1 cellular context compared by ENCODE assay signal in the genomic region with DNA sequence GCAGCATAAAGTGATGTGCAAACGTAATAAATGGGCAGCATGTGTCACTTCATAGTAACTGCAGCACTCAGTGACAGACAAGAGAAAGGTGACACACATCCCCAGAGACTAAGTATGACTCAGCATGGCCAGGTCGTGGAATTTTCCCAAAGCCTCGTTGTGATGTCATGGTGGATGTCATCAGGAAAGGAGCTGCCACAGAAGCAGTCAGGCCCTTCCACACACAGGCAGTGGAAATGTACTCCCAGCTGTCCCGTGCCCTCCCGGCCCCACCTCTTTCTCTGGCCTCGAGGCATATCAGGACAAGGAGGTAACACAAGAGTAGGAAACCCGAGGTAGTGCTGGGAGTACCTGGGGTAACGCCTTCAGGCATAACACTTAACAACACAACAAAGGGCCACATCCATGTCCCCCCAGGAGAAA.
TF ChIP-seq lines count a peak whose summit lies in the region.

No MANE protein-coding gene starts in this region.

TF ChIP-seq in HEK293, 187 proteins besides CTCF, POLR2A, EP300 and RAD21 (continued from another document and continues in another):
- TF ChIP-seq ZNF830 (tag by site-specific recombination; IDR thresholded peaks at IDR 0.05; ENCODE audit: low read depth): no peak
- TF ChIP-seq, protein P1, sequence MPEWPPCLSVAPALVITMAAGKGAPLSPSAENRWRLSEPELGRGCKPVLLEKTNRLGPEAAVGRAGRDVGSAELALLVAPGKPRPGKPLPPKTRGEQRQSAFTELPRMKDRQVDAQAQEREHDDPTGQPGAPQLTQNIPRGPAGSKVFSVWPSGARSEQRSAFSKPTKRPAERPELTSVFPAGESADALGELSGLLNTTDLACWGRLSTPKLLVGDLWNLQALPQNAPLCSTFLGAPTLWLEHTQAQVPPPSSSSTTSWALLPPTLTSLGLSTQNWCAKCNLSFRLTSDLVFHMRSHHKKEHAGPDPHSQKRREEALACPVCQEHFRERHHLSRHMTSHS (tag by site-specific recombination; IDR thresholded peaks at IDR 0.05): no peak
- TF ChIP-seq KLF8 (tag by site-specific recombination; IDR thresholded peaks at IDR 0.05): peak; percentile 54; the same call in 1 of the 2 replicates
- TF ChIP-seq ZNF132 (tag by site-specific recombination; IDR thresholded peaks at IDR 0.05; ENCODE audit: borderline replicate concordance): no peak
- no peak for TF ChIP-seq ZNF214 (tag by site-specific recombination; IDR thresholded peaks at IDR 0.05; ENCODE audit: borderline replicate concordance)
- TF ChIP-seq GFI1B (tag by site-specific recombination; IDR thresholded peaks at IDR 0.05): no peak
- TF ChIP-seq ZNF311 (tag by site-specific recombination; IDR thresholded peaks at IDR 0.05; ENCODE audit: borderline replicate concordance): no peak
- TF ChIP-seq ZNF394 (tag by site-specific recombination; IDR thresholded peaks at IDR 0.05; ENCODE audit: borderline replicate concordance): peak; percentile 69; the same call in 1 of the 2 replicates
- TF ChIP-seq ZXDB (tag by site-specific recombination; IDR thresholded peaks at IDR 0.05): no peak
- peak; percentile 71; the same call in 1 of the 2 replicates for TF ChIP-seq TRIM28 (IDR thresholded peaks at IDR 0.05; ENCODE audit: borderline replicate concordance, low read length)
- no peak for TF ChIP-seq SETDB1 (IDR thresholded peaks at IDR 0.05; ENCODE audit: insufficient read length, low read length)
- peak; percentile 72 for TF ChIP-seq ZEB2 (tag by site-specific recombination; IDR thresholded peaks at IDR 0.05)
- TF ChIP-seq, protein P2, sequence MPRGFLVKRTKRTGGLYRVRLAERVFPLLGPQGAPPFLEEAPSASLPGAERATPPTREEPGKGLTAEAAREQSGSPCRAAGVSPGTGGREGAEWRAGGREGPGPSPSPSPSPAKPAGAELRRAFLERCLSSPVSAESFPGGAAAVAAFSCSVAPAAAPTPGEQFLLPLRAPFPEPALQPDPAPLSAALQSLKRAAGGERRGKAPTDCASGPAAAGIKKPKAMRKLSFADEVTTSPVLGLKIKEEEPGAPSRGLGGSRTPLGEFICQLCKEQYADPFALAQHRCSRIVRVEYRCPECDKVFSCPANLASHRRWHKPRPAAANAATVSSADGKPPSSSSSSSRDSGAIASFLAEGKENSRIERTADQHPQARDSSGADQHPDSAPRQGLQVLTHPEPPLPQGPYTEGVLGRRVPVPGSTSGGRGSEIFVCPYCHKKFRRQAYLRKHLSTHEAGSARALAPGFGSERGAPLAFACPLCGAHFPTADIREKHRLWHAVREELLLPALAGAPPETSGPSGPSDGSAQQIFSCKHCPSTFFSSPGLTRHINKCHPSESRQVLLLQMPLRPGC (tag by site-specific recombination; IDR thresholded peaks at IDR 0.05): peak; percentile 90
- TF ChIP-seq ZNF555 (tag by site-specific recombination; conservative IDR thresholded peaks at IDR 0.05): no peak
- TF ChIP-seq ZNF335 (tag by site-specific recombination; conservative IDR thresholded peaks at IDR 0.05): peak; percentile 73
- TF ChIP-seq ZNF510 (tag by site-specific recombination; IDR thresholded peaks at IDR 0.05; ENCODE audit: insufficient replicate concordance): no peak
- TF ChIP-seq IKZF3 (tag by site-specific recombination; IDR thresholded peaks at IDR 0.05): peak; percentile 65
- TF ChIP-seq, protein P3, sequence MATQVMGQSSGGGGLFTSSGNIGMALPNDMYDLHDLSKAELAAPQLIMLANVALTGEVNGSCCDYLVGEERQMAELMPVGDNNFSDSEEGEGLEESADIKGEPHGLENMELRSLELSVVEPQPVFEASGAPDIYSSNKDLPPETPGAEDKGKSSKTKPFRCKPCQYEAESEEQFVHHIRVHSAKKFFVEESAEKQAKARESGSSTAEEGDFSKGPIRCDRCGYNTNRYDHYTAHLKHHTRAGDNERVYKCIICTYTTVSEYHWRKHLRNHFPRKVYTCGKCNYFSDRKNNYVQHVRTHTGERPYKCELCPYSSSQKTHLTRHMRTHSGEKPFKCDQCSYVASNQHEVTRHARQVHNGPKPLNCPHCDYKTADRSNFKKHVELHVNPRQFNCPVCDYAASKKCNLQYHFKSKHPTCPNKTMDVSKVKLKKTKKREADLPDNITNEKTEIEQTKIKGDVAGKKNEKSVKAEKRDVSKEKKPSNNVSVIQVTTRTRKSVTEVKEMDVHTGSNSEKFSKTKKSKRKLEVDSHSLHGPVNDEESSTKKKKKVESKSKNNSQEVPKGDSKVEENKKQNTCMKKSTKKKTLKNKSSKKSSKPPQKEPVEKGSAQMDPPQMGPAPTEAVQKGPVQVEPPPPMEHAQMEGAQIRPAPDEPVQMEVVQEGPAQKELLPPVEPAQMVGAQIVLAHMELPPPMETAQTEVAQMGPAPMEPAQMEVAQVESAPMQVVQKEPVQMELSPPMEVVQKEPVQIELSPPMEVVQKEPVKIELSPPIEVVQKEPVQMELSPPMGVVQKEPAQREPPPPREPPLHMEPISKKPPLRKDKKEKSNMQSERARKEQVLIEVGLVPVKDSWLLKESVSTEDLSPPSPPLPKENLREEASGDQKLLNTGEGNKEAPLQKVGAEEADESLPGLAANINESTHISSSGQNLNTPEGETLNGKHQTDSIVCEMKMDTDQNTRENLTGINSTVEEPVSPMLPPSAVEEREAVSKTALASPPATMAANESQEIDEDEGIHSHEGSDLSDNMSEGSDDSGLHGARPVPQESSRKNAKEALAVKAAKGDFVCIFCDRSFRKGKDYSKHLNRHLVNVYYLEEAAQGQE (tag by site-specific recombination; IDR thresholded peaks at IDR 0.05): no peak
- TF ChIP-seq FEZF1 (tag by site-specific recombination; IDR thresholded peaks at IDR 0.05): peak; percentile 16; the same call in 1 of the 2 replicates
- TF ChIP-seq, protein P4, sequence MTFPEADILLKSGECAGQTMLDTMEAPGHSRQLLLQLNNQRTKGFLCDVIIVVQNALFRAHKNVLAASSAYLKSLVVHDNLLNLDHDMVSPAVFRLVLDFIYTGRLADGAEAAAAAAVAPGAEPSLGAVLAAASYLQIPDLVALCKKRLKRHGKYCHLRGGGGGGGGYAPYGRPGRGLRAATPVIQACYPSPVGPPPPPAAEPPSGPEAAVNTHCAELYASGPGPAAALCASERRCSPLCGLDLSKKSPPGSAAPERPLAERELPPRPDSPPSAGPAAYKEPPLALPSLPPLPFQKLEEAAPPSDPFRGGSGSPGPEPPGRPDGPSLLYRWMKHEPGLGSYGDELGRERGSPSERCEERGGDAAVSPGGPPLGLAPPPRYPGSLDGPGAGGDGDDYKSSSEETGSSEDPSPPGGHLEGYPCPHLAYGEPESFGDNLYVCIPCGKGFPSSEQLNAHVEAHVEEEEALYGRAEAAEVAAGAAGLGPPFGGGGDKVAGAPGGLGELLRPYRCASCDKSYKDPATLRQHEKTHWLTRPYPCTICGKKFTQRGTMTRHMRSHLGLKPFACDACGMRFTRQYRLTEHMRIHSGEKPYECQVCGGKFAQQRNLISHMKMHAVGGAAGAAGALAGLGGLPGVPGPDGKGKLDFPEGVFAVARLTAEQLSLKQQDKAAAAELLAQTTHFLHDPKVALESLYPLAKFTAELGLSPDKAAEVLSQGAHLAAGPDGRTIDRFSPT (tag by site-specific recombination; IDR thresholded peaks at IDR 0.05): peak; percentile 92
- TF ChIP-seq GLI4 (tag by site-specific recombination; IDR thresholded peaks at IDR 0.05): no peak
- peak; percentile 65; the same call in 1 of the 2 replicates for TF ChIP-seq ZNF600 (tag by site-specific recombination; IDR thresholded peaks at IDR 0.05)
- TF ChIP-seq ZNF677 (tag by site-specific recombination; IDR thresholded peaks at IDR 0.05): no peak
- TF ChIP-seq BCL11A (tag by site-specific recombination; IDR thresholded peaks at IDR 0.05; ENCODE audit: low read depth): no peak
- TF ChIP-seq, protein P5, sequence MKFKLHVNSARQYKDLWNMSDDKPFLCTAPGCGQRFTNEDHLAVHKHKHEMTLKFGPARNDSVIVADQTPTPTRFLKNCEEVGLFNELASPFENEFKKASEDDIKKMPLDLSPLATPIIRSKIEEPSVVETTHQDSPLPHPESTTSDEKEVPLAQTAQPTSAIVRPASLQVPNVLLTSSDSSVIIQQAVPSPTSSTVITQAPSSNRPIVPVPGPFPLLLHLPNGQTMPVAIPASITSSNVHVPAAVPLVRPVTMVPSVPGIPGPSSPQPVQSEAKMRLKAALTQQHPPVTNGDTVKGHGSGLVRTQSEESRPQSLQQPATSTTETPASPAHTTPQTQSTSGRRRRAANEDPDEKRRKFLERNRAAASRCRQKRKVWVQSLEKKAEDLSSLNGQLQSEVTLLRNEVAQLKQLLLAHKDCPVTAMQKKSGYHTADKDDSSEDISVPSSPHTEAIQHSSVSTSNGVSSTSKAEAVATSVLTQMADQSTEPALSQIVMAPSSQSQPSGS (tag by site-specific recombination; IDR thresholded peaks at IDR 0.05; ENCODE audit: low read depth): peak; percentile 91
- peak; percentile 85 for TF ChIP-seq SP7 (tag by site-specific recombination; IDR thresholded peaks at IDR 0.05)
- TF ChIP-seq ZNF19 (tag by site-specific recombination; IDR thresholded peaks at IDR 0.05; ENCODE audit: low read depth): no peak
- TF ChIP-seq KLF10 (tag by site-specific recombination; IDR thresholded peaks at IDR 0.05): peak; percentile 83
- TF ChIP-seq, protein P6, sequence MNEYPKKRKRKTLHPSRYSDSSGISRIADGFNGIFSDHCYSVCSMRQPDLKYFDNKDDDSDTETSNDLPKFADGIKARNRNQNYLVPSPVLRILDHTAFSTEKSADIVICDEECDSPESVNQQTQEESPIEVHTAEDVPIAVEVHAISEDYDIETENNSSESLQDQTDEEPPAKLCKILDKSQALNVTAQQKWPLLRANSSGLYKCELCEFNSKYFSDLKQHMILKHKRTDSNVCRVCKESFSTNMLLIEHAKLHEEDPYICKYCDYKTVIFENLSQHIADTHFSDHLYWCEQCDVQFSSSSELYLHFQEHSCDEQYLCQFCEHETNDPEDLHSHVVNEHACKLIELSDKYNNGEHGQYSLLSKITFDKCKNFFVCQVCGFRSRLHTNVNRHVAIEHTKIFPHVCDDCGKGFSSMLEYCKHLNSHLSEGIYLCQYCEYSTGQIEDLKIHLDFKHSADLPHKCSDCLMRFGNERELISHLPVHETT (tag by site-specific recombination; IDR thresholded peaks at IDR 0.05): peak; percentile 75
- no peak for TF ChIP-seq ZFHX2 (tag by site-specific recombination; conservative IDR thresholded peaks at IDR 0.05)
- TF ChIP-seq ZNF791 (tag by site-specific recombination; IDR thresholded peaks at IDR 0.05): no peak
- TF ChIP-seq, protein P7, sequence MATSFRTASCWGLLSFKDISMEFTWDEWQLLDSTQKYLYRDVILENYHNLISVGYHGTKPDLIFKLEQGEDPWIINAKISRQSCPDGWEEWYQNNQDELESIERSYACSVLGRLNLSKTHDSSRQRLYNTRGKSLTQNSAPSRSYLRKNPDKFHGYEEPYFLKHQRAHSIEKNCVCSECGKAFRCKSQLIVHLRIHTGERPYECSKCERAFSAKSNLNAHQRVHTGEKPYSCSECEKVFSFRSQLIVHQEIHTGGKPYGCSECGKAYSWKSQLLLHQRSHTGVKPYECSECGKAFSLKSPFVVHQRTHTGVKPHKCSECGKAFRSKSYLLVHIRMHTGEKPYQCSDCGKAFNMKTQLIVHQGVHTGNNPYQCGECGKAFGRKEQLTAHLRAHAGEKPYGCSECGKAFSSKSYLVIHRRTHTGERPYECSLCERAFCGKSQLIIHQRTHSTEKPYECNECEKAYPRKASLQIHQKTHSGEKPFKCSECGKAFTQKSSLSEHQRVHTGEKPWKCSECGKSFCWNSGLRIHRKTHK (tag by site-specific recombination; IDR thresholded peaks at IDR 0.05): no peak
- TF ChIP-seq REPIN1 (tag by site-specific recombination; IDR thresholded peaks at IDR 0.05; ENCODE audit: low read depth): no peak
- TF ChIP-seq, protein P8, sequence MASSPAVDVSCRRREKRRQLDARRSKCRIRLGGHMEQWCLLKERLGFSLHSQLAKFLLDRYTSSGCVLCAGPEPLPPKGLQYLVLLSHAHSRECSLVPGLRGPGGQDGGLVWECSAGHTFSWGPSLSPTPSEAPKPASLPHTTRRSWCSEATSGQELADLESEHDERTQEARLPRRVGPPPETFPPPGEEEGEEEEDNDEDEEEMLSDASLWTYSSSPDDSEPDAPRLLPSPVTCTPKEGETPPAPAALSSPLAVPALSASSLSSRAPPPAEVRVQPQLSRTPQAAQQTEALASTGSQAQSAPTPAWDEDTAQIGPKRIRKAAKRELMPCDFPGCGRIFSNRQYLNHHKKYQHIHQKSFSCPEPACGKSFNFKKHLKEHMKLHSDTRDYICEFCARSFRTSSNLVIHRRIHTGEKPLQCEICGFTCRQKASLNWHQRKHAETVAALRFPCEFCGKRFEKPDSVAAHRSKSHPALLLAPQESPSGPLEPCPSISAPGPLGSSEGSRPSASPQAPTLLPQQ (tag by site-specific recombination; IDR thresholded peaks at IDR 0.05): peak; percentile 92
- no peak for TF ChIP-seq ZNF621 (tag by site-specific recombination; IDR thresholded peaks at IDR 0.05)
- no peak for TF ChIP-seq ZNF792 (tag by site-specific recombination; IDR thresholded peaks at IDR 0.05)
- TF ChIP-seq ZNF391 (tag by site-specific recombination; IDR thresholded peaks at IDR 0.05; ENCODE audit: borderline replicate concordance, low read depth): no peak
- TF ChIP-seq ZBTB8A (tag by site-specific recombination; IDR thresholded peaks at IDR 0.05): peak; percentile 45; the same call in 1 of the 2 replicates
- no peak for TF ChIP-seq ZFP3 (tag by site-specific recombination; IDR thresholded peaks at IDR 0.05; ENCODE audit: low read depth)
- TF ChIP-seq, protein P9, sequence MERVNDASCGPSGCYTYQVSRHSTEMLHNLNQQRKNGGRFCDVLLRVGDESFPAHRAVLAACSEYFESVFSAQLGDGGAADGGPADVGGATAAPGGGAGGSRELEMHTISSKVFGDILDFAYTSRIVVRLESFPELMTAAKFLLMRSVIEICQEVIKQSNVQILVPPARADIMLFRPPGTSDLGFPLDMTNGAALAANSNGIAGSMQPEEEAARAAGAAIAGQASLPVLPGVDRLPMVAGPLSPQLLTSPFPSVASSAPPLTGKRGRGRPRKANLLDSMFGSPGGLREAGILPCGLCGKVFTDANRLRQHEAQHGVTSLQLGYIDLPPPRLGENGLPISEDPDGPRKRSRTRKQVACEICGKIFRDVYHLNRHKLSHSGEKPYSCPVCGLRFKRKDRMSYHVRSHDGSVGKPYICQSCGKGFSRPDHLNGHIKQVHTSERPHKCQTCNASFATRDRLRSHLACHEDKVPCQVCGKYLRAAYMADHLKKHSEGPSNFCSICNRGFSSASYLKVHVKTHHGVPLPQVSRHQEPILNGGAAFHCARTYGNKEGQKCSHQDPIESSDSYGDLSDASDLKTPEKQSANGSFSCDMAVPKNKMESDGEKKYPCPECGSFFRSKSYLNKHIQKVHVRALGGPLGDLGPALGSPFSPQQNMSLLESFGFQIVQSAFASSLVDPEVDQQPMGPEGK (tag by site-specific recombination; IDR thresholded peaks at IDR 0.05): peak; percentile 86
- TF ChIP-seq, protein P10, sequence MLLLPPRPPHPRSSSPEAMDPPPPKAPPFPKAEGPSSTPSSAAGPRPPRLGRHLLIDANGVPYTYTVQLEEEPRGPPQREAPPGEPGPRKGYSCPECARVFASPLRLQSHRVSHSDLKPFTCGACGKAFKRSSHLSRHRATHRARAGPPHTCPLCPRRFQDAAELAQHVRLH (tag by site-specific recombination; IDR thresholded peaks at IDR 0.05): no peak
- TF ChIP-seq ZNF544 (tag by site-specific recombination; IDR thresholded peaks at IDR 0.05): no peak
- TF ChIP-seq, protein P11, sequence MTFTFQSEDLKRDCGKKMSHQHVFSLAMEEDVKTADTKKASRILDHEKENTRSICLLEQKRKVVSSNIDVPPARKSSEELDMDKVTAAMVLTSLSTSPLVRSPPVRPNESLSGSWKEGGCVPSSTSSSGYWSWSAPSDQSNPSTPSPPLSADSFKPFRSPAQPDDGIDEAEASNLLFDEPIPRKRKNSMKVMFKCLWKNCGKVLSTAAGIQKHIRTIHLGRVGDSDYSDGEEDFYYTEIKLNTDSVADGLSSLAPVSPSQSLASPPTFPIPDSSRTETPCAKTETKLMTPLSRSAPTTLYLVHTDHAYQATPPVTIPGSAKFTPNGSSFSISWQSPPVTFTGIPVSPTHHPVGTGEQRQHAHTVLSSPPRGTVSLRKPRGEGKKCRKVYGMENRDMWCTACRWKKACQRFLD (tag by site-specific recombination; IDR thresholded peaks at IDR 0.05): no peak
